Comparison of ENCODE assay signal across 11 cellular contexts in the genomic region with DNA sequence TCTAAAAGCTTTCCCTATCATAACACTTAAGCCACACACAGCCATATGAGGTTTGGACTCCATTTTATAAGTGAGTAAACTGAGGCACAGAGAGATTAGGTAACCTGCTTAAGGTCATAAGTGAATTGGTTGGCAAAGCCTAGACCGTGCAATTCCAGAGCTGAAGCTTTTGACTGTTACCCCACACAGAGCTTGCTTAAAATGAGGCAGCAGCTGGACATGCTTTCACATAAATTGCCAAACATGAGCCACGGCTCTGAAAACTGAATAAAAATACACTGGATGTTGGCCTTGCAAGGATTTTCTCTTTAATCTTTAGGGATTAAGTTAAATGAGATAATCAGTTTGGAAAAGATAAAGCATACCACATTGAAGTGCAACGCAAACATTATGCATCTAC. TPM values are rescaled to one million over a fixed set of nuclear protein-coding genes. Genes with fewer than 3 reads are reported as not detected.
DNase-seq lines count a peak whose midpoint lies in the region; ATAC-seq and TF ChIP-seq lines count a peak whose summit lies in the region.
"Had no signal": no experiment of that assay in that cellular context is flagged by ENCODE, and none has a peak within 500 bp of the region (broad histone marks: within the 10 kb centered on the region; RNA-seq: fewer than 3 reads in every experiment).

No MANE protein-coding gene starts in this region.

- H3K9me3 Mint-ChIP-seq in activated T-helper 1 cell treated with anti-CD3 and anti-CD28 coated beads, Interleukin-12 subunit alpha, Interleukin-12 subunit beta, Interleukin-2, Interleukin-4 antibody, amounts not matched to agents 30 ng/mL and 10 ng/mL and 1 ng/mL, durations not matched to agents 14 hours and 24 hours and 36 hours, result no peaks in the 10 kb centered on the region

- peak overlapping the region; percentile 97 for H3K4me3 Mint-ChIP-seq in activated T-helper 1 cell treated with anti-CD3 and anti-CD28 coated beads, Interleukin-12 subunit alpha, Interleukin-12 subunit beta, Interleukin-2, Interleukin-4 antibody, amounts not matched to agents 30 ng/mL and 10 ng/mL and 1 ng/mL, durations not matched to agents 14 hours and 24 hours and 36 hours

- peak overlapping the region; percentile 96 for H3K27ac Mint-ChIP-seq in activated T-helper 1 cell treated with anti-CD3 and anti-CD28 coated beads, Interleukin-12 subunit alpha, Interleukin-12 subunit beta, Interleukin-2, Interleukin-4 antibody, amounts not matched to agents 30 ng/mL and 10 ng/mL and 1 ng/mL, durations not matched to agents 14 hours and 24 hours and 36 hours

- H3K27me3 ChIP-seq in neutrophil (no peaks in the 10 kb centered on the region), tibial artery (no peaks in the 10 kb centered on the region)
- H3K27me3 ChIP-seq: colonic mucosa had no signal

- DNase-seq in GM12864 (ENCODE audit: low read depth), result no peak
- DNase-seq in activated T-helper 1 cell treated with anti-CD3 and anti-CD28 coated beads, Interleukin-12 subunit alpha, Interleukin-12 subunit beta, Interleukin-2, Interleukin-4 antibody, amounts not matched to agents 30 ng/mL and 10 ng/mL and 1 ng/mL, durations not matched to agents 14 hours and 24 hours and 36 hours (ENCODE audit: low spot score), result no peak
- no peak for DNase-seq in activated CD4-positive, CD25-positive, alpha-beta regulatory T cell (lab: John Stamatoyannopoulos, UW)
- no peak for DNase-seq in tibial artery
- DNase-seq in stimulated activated naive CD4-positive, alpha-beta T cell (lab: John Stamatoyannopoulos, UW), result no peak
- DNase-seq: activated gamma-delta T cell had no signal

- peak overlapping the region; percentile 66 for H3K4me3 ChIP-seq in GM12864 (ENCODE audit: low read depth, low read length)
- peak overlapping the region; percentile 83 to 92 for H3K4me3 ChIP-seq in neutrophil (ENCODE audit: low read depth in 1 of 2, low read length in 1 of 2)
- no peak overlapping the region for H3K4me3 ChIP-seq in tibial artery
- H3K4me3 ChIP-seq: colonic mucosa had no signal

- intact Hi-C loops in activated T-helper 1 cell treated with anti-CD3 and anti-CD28 coated beads, Interleukin-12 subunit alpha, Interleukin-12 subunit beta, Interleukin-2, Interleukin-4 antibody, amounts not matched to agents 30 ng/mL and 10 ng/mL and 1 ng/mL, durations not matched to agents 14 hours and 24 hours and 36 hours (cut with micrococcal nuclease), result loop anchor here (2.0 to 10.0 kb wide), 3 partner anchors 24 to 1032 kb away; partner anchors contain the start of gene TRIM38
- intact Hi-C loops in tibial artery (cut with DNase I; ENCODE audit: low total_unique reads), result no loop called here

- H3K27me3 Mint-ChIP-seq in activated T-helper 1 cell treated with anti-CD3 and anti-CD28 coated beads, Interleukin-12 subunit alpha, Interleukin-12 subunit beta, Interleukin-2, Interleukin-4 antibody, amounts not matched to agents 30 ng/mL and 10 ng/mL and 1 ng/mL, durations not matched to agents 14 hours and 24 hours and 36 hours (ENCODE audit: insufficient read depth), result no peaks in the 10 kb centered on the region

- H3K4me1 ChIP-seq in neutrophil (ENCODE audit: control insufficient read depth in 1 of 2, insufficient read depth in 1 of 2, low read depth in 1 of 2, low read length in 1 of 2) (peaks cover 59 to 94% of the 10 kb centered on the region in 2 experiments), tibial artery (peaks cover 0 to 25% (median 10%) of the 10 kb centered on the region in 4 donors)
- H3K4me1 ChIP-seq: colonic mucosa had no signal

- ATAC-seq in HG02798 (IDR thresholded peaks at IDR 0.05; ENCODE audit: poor library complexity, unreplicated experiment) (peak; percentile 1), HG03025 (IDR thresholded peaks at IDR 0.05; ENCODE audit: low FRiP score, unreplicated experiment) (no peak)

- peaks cover 91% of the 10 kb centered on the region for H3K4me1 Mint-ChIP-seq in activated T-helper 1 cell treated with anti-CD3 and anti-CD28 coated beads, Interleukin-12 subunit alpha, Interleukin-12 subunit beta, Interleukin-2, Interleukin-4 antibody, amounts not matched to agents 30 ng/mL and 10 ng/mL and 1 ng/mL, durations not matched to agents 14 hours and 24 hours and 36 hours (ENCODE audit: low read depth)

- TF ChIP-seq CTCF in GM12864 (IDR thresholded peaks at IDR 0.05; ENCODE audit: low read depth, low read length, missing control alignments) (no peak), neutrophil (IDR thresholded peaks at IDR 0.05) (no peak), tibial artery (IDR thresholded peaks at IDR 0.05) (no peak)

- H3K36me3 ChIP-seq in neutrophil (peaks cover 56% of the 10 kb centered on the region), tibial artery (no peaks in the 10 kb centered on the region)
- H3K36me3 ChIP-seq: colonic mucosa had no signal

- peak overlapping the region; percentile 94 for H3K27ac ChIP-seq in neutrophil
- H3K27ac ChIP-seq in tibial artery, result no peak overlapping the region
- H3K27ac ChIP-seq: colonic mucosa had no signal

- H3K9me3 ChIP-seq in neutrophil (no peaks in the 10 kb centered on the region), tibial artery (no peaks in the 10 kb centered on the region)
- H3K9me3 ChIP-seq: colonic mucosa had no signal

- peaks cover 6% of the 10 kb centered on the region for H3K36me3 Mint-ChIP-seq in activated T-helper 1 cell treated with anti-CD3 and anti-CD28 coated beads, Interleukin-12 subunit alpha, Interleukin-12 subunit beta, Interleukin-2, Interleukin-4 antibody, amounts not matched to agents 30 ng/mL and 10 ng/mL and 1 ng/mL, durations not matched to agents 14 hours and 24 hours and 36 hours (ENCODE audit: low read depth)

RNA-seq across cellular contexts. Expression of gene RIPOR2, which starts 2.5 kb away (rescaled TPM):
- 30.8 and 31.1 TPM in 2 replicates for total RNA-seq in activated T-helper 1 cell treated with anti-CD3 and anti-CD28 coated beads, Interleukin-12 subunit alpha, Interleukin-12 subunit beta, Interleukin-2, Interleukin-4 antibody, amounts not matched to agents 30 ng/mL and 10 ng/mL and 1 ng/mL, durations not matched to agents 14 hours and 24 hours and 36 hours
- total RNA-seq: pulmonary artery endothelial cell had no signal

Comparison
In these comparisons a context has a peak if more than half of its experiments do, and no peak if none do; other contexts are left out.
1. H3K4me3 ChIP-seq: peak in GM12864 (single experiment) and neutrophil (2 of 2); none in tibial artery (0 of 2).